8 cellular contexts compared by ENCODE assay signal in the genomic region with DNA sequence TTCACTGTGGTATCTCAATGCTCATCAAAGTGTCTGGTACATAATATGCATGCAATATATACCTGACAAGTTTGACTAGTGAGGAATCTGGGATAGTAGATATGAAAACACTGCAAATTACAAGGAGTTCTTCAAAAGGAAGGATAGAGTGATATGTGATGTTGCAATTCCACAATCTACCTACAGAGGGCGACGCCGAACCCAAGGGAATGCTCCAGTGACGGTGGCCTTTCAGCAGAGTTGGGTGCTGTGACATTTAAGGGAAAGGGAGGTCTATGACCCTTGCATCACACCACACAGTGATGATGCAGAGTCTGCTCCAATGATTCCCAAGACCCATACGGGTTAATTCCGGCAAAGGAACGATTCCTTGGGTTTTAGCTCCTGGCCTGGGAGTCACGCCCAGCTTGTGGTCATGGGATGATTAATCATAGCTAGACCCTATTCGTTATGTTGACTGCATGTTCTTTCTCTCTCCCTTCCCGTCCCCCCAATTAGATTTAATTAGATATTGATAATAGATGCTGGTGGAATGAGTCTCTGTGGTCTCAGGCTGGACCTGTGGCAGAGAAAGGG.
DNase-seq lines count a peak whose midpoint lies in the region; ATAC-seq and TF ChIP-seq lines count a peak whose summit lies in the region.

No MANE protein-coding gene starts in this region.

- TF ChIP-seq CTCF in AG09309 (IDR thresholded peaks at IDR 0.05; ENCODE audit: control insufficient read depth, insufficient read depth, low read depth, low read length, missing control alignments): peak; percentile 47
- TF ChIP-seq CTCF in GM12865 (IDR thresholded peaks at IDR 0.05; ENCODE audit: insufficient read depth, low read depth, low read length, missing control alignments): peak; percentile 82
- TF ChIP-seq CTCF in foreskin fibroblast (IDR thresholded peaks at IDR 0.05; ENCODE audit: low read depth, low read length): peak; percentile 39

- H3K4me3 ChIP-seq in AG09309 (ENCODE audit: control insufficient read depth, low read depth, low read length) (no peak overlapping the region), GM12865 (ENCODE audit: low read depth, low read length) (no peak overlapping the region), foreskin fibroblast (ENCODE audit: low read depth in 1 of 2, low read length in 2 of 2) (no peak overlapping the region)

- no peak for ATAC-seq in GM21515 (IDR thresholded peaks at IDR 0.05; ENCODE audit: unreplicated experiment)
- no peak for ATAC-seq in GM18861 (IDR thresholded peaks at IDR 0.05; ENCODE audit: unreplicated experiment)
- no peak for ATAC-seq in GM21619 (IDR thresholded peaks at IDR 0.05; ENCODE audit: unreplicated experiment)

- DNase-seq in AG09309 (ENCODE audit: low read depth) (no peak), GM12865 (ENCODE audit: low read depth) (peak; percentile 48), OCI-M1 (lab: John Stamatoyannopoulos, UW) (peak; percentile 56), foreskin fibroblast (no peak), superior temporal gyrus (ENCODE audit: extremely low spot score) (peak; percentile 49)

Comparison
In these comparisons a context has a peak if more than half of its experiments do, and no peak if none do; other contexts are left out.
1. DNase-seq: peak in GM12865 (single experiment), OCI-M1 (single experiment) and superior temporal gyrus (single experiment); none in AG09309 (single experiment) and foreskin fibroblast (0 of 2).
2. Peak in every context shown above with its lines, with median percentiles within 50 percentile points of each other: CTCF ChIP-seq.